ENCODE assay signal across 9 cellular contexts in genomic region chr5:72842816-72843215, GRCh38. TPM values are rescaled to one million over a fixed set of nuclear protein-coding genes. Genes with fewer than 3 reads are reported as not detected.
A peak's percentile ranks its signal among the peaks of the same experiment; 100 is the strongest.
DNase-seq lines count a peak whose midpoint lies in the region; ATAC-seq and TF ChIP-seq lines count a peak whose summit lies in the region.
"Had no signal": no experiment of that assay in that cellular context is flagged by ENCODE, and none has a peak within 500 bp of the region (broad histone marks: within the 10 kb centered on the region; RNA-seq: fewer than 3 reads in every experiment).

No MANE protein-coding gene starts in this region.

- POLR2A ChIA-PET in SK-N-SH (lab: Yijun Ruan, JAX): no interaction called here

- H3F3A ChIP-seq in SK-N-SH (replicated peaks; ENCODE audit: insufficient read depth): peaks cover 34% of the 10 kb centered on the region

- no peaks in the 10 kb centered on the region for H3K36me3 ChIP-seq in heart left ventricle
- no peaks in the 10 kb centered on the region for H3K36me3 ChIP-seq in SK-N-SH (replicated peaks in 1 of 2; ENCODE audit: control insufficient read depth in 1 of 2, insufficient read depth in 2 of 2, low read length in 1 of 2)
- H3K36me3 ChIP-seq in hepatocyte (replicated peaks; ENCODE audit: insufficient read depth, low read depth): no peaks in the 10 kb centered on the region
- no peaks in the 10 kb centered on the region for H3K36me3 ChIP-seq in upper lobe of right lung

- no peak for DNase-seq in heart left ventricle
- DNase-seq in cardiac septum (ENCODE audit: low spot score): no peak
- DNase-seq in SK-N-SH: no peak
- peak; percentile 27 for DNase-seq in hepatocyte (ENCODE audit: low spot score)
- DNase-seq in upper lobe of right lung: no peak
- DNase-seq: central memory CD4-positive, alpha-beta T cell had no signal

- H3K79me2 ChIP-seq in SK-N-SH (ENCODE audit: insufficient read depth) (peaks cover 97% of the 10 kb centered on the region), hepatocyte (peaks cover 100% of the 10 kb centered on the region)

- CTCF ChIA-PET in SK-N-SH (lab: Yijun Ruan, JAX): no interaction called here

- TF ChIP-seq EP300 in SK-N-SH (IDR thresholded peaks at IDR 0.05; ENCODE audit: borderline replicate concordance in 1 of 2, low read depth in 1 of 2, low read length in 1 of 2): no peak

- TF ChIP-seq RAD21 in SK-N-SH (IDR thresholded peaks at IDR 0.05; ENCODE audit: low read length): no peak

- TF ChIP-seq POLR2A in heart left ventricle (IDR thresholded peaks at IDR 0.05): no peak

- H2AFZ ChIP-seq in SK-N-SH (ENCODE audit: low read depth) (no peak overlapping the region), hepatocyte (no peak overlapping the region)

- H3K9me3 ChIP-seq in heart left ventricle (no peaks in the 10 kb centered on the region), SK-N-SH (no peaks in the 10 kb centered on the region), hepatocyte (ENCODE audit: low read depth) (no peaks in the 10 kb centered on the region), upper lobe of right lung (no peaks in the 10 kb centered on the region)

- H3K4me1 ChIP-seq in heart left ventricle (peaks cover 0 to 91% (median 37%) of the 10 kb centered on the region in 12 donors), SK-N-SH (ENCODE audit: control insufficient read depth in 1 of 2, insufficient read depth in 2 of 2, low read depth in 1 of 2, low read length in 1 of 2) (peaks cover 15 to 55% of the 10 kb centered on the region in 2 experiments), hepatocyte (ENCODE audit: insufficient read depth) (peaks cover 7% of the 10 kb centered on the region), upper lobe of right lung (peaks cover 48% of the 10 kb centered on the region)

- TF ChIP-seq CTCF in heart left ventricle (IDR thresholded peaks at IDR 0.05) (peak in 2 of 12 donors; percentile 4 to 10), SK-N-SH (IDR thresholded peaks at IDR 0.05) (peak; percentile 45), hepatocyte (IDR thresholded peaks at IDR 0.05; ENCODE audit: poor library complexity) (peak; percentile 15), upper lobe of right lung (IDR thresholded peaks at IDR 0.05) (no peak)

- H4K20me1 ChIP-seq in SK-N-SH (ENCODE audit: insufficient read depth) (peaks cover 54% of the 10 kb centered on the region), hepatocyte (ENCODE audit: insufficient read depth, poor library complexity, severe bottlenecking) (peaks cover 71% of the 10 kb centered on the region)

- H3K27ac ChIP-seq in heart left ventricle: peak overlapping the region in 1 of 12 donors; percentile 15
- H3K27ac ChIP-seq in SK-N-SH (ENCODE audit: low read depth in 2 of 2, low read length in 1 of 2): peak overlapping the region in 1 of 2 experiments; percentile 78; a peak in 2 of 4 replicates
- no peak overlapping the region for H3K27ac ChIP-seq in hepatocyte
- no peak overlapping the region for H3K27ac ChIP-seq in upper lobe of right lung

- 0 out of 2 replicates have a peak overlapping the region, but pooled peaks have one; percentile 46 for H3K4me2 ChIP-seq in SK-N-SH
- H3K4me2 ChIP-seq in hepatocyte: no peak overlapping the region

- H3K4me3 ChIP-seq in heart left ventricle (no peak overlapping the region), SK-N-SH (ENCODE audit: low read depth in 2 of 2, low read length in 1 of 2) (no peak overlapping the region), hepatocyte (no peak overlapping the region), upper lobe of right lung (no peak overlapping the region)

- H3K9me2 ChIP-seq in SK-N-SH (no peaks in the 10 kb centered on the region), hepatocyte (replicated peaks; ENCODE audit: insufficient read depth) (no peaks in the 10 kb centered on the region)

- ATAC-seq in heart left ventricle: peak in 3 of 4 donors; percentile 57 to 81 (median 70)
- peak; percentile 81 for ATAC-seq in upper lobe of right lung
- no peak for ATAC-seq in GM21381 (IDR thresholded peaks at IDR 0.05; ENCODE audit: unreplicated experiment)
- ATAC-seq in HG03095 (IDR thresholded peaks at IDR 0.05; ENCODE audit: unreplicated experiment): no peak
- ATAC-seq in HG03521 (IDR thresholded peaks at IDR 0.05; ENCODE audit: unreplicated experiment): no peak

- no peak overlapping the region for H3K9ac ChIP-seq in SK-N-SH

- intact Hi-C loops in heart left ventricle (cut with DNase I): loop anchor here in 2 of 10 donors (10.0 kb wide), 1 partner anchor 228 kb away; no protein-coding TSS in a partner anchor
- intact Hi-C loops in cardiac septum (cut with DNase I): no loop called here
- intact Hi-C loops in upper lobe of right lung (cut with DNase I): no loop called here

- no peaks in the 10 kb centered on the region for H3K27me3 ChIP-seq in heart left ventricle
- no peaks in the 10 kb centered on the region for H3K27me3 ChIP-seq in SK-N-SH (ENCODE audit: insufficient read depth)
- H3K27me3 ChIP-seq in hepatocyte: no peaks in the 10 kb centered on the region
- no peaks in the 10 kb centered on the region for H3K27me3 ChIP-seq in upper lobe of right lung

TF ChIP-seq in SK-N-SH, 30 proteins besides CTCF, POLR2A, EP300 and RAD21:
- TF ChIP-seq GABPA (IDR thresholded peaks at IDR 0.05; ENCODE audit: low read depth) (no peak), ELF1 (IDR thresholded peaks at IDR 0.05) (no peak), MAX (IDR thresholded peaks at IDR 0.05; ENCODE audit: low read depth) (no peak), NFIC (IDR thresholded peaks at IDR 0.05; ENCODE audit: borderline replicate concordance) (no peak), TAF1 (IDR thresholded peaks at IDR 0.05; ENCODE audit: borderline replicate concordance, low read depth, low read length) (no peak), MXI1 (IDR thresholded peaks at IDR 0.05; ENCODE audit: low read depth, low read length) (no peak), EZH2phosphoT487 (IDR thresholded peaks at IDR 0.05; ENCODE audit: borderline replicate concordance, low read depth) (no peak), TCF12 (IDR thresholded peaks at IDR 0.05) (no peak), NRF1 (IDR thresholded peaks at IDR 0.05; ENCODE audit: low read depth, low read length) (no peak)
- TF ChIP-seq, protein P1, sequence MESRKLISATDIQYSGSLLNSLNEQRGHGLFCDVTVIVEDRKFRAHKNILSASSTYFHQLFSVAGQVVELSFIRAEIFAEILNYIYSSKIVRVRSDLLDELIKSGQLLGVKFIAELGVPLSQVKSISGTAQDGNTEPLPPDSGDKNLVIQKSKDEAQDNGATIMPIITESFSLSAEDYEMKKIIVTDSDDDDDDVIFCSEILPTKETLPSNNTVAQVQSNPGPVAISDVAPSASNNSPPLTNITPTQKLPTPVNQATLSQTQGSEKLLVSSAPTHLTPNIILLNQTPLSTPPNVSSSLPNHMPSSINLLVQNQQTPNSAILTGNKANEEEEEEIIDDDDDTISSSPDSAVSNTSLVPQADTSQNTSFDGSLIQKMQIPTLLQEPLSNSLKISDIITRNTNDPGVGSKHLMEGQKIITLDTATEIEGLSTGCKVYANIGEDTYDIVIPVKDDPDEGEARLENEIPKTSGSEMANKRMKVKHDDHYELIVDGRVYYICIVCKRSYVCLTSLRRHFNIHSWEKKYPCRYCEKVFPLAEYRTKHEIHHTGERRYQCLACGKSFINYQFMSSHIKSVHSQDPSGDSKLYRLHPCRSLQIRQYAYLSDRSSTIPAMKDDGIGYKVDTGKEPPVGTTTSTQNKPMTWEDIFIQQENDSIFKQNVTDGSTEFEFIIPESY (IDR thresholded peaks at IDR 0.05; ENCODE audit: borderline replicate concordance, low read depth): no peak

RNA-seq across cellular contexts. Expression of gene TNPO1, which starts 26.4 kb away (rescaled TPM):
- total RNA-seq in heart left ventricle (10 to 100 TPM; 56.4 to 92.2 (median 68.4) TPM), cardiac septum (68.8 TPM), hepatocyte (128 and 143 TPM in 2 replicates), upper lobe of right lung (106 TPM)
- polyA plus RNA-seq in heart left ventricle (10 to 100 TPM in 1 of 2 donors, 1 to 10 TPM in 1; 6.4 to 46.4 TPM), SK-N-SH (2012; rRNA removed) (19.9 and 27.9 TPM in 2 replicates), hepatocyte (39.4 and 53.5 TPM in 2 replicates)
- 29.4 and 36.6 TPM in 2 replicates for polyA plus RNA-seq in SK-N-SH (2012; cell fraction: cytosol; rRNA removed)
- 11.4 and 27.7 TPM in 2 replicates for polyA plus RNA-seq in SK-N-SH (2012; cell fraction: nucleus; rRNA removed)

Comparison
In these comparisons a context has a peak if more than half of its experiments do, and no peak if none do; other contexts are left out.
1. ATAC-seq: peak in heart left ventricle (3 of 4) and upper lobe of right lung (single experiment); none in GM21381 (single experiment), HG03095 (single experiment) and HG03521 (single experiment).